ENCODE assay signal across 1 cellular context in genomic region chr2:106106627-106107508, GRCh38.
TF ChIP-seq lines count a peak whose summit lies in the region.

No MANE protein-coding gene starts in this region.

TF ChIP-seq in HEK293, 187 proteins besides CTCF, POLR2A, EP300 and RAD21 (continued from another document):
- TF ChIP-seq TSHZ1 (tag by site-specific recombination; IDR thresholded peaks at IDR 0.05; ENCODE audit: borderline replicate concordance): no peak
